In the genomic region with DNA sequence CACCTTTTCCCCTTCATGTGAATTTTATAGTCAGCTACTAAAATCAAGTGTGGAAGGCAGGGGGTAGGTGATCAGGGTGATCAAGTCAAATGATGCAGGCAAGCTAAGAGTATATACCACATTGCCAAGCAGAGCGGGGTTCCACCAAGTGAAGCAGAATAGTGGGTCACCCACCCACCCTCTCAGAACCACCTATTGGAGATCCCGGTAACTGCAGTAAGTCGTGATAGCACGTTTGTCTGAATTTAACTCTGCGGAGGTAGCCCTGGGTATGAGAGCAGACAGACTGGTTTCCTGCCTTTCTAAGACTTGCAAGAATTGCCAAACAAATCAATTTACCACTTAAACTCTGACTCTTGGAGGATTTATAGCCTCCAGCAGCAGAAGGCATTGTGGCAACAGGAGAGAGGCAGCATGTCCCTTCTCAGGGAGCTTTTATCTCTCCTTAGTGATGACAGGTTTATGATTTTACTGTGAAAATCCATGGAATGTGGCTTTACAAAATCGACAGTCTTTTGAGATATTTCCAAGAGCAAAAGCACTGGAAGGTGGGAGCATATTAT, we compare ENCODE assay signal across 18 cellular contexts.
DNase-seq lines count a peak whose midpoint lies in the region; ATAC-seq, FAIRE-seq and TF ChIP-seq lines count a peak whose summit lies in the region.
"Had no signal": no experiment of that assay in that cellular context is flagged by ENCODE, and none has a peak within 500 bp of the region (broad histone marks: within the 10 kb centered on the region; RNA-seq: fewer than 3 reads in every experiment).

No MANE protein-coding gene starts in this region.

- peaks cover 3% of the 10 kb centered on the region for H3K27me3 Mint-ChIP-seq in endothelial cell (ENCODE audit: unreplicated experiment)
- no peaks in the 10 kb centered on the region for H3K27me3 Mint-ChIP-seq in neural crest cell (ENCODE audit: low read depth)

- no peak overlapping the region for H3K27ac Mint-ChIP-seq in endothelial cell (ENCODE audit: unreplicated experiment)
- H3K27ac Mint-ChIP-seq in neural crest cell (ENCODE audit: unreplicated experiment) = no peak overlapping the region
- H3K27ac Mint-ChIP-seq: HFFc6, IgD-negative memory B cell had no signal

- no peak for ATAC-seq in HG02938 (IDR thresholded peaks at IDR 0.05; ENCODE audit: unreplicated experiment)

- H3K4me3 Mint-ChIP-seq in endothelial cell (ENCODE audit: unreplicated experiment) (no peak overlapping the region), neural crest cell (no peak overlapping the region)
- H3K4me3 Mint-ChIP-seq: HFFc6, IgD-negative memory B cell had no signal

- H3K9me3 Mint-ChIP-seq in endothelial cell (ENCODE audit: unreplicated experiment) = no peaks in the 10 kb centered on the region
- H3K9me3 Mint-ChIP-seq in neural crest cell = no peaks in the 10 kb centered on the region

- peaks cover 31% of the 10 kb centered on the region for H3K4me1 Mint-ChIP-seq in endothelial cell (ENCODE audit: unreplicated experiment)
- H3K4me1 Mint-ChIP-seq in neural crest cell = peaks cover 12% of the 10 kb centered on the region
- H3K4me1 Mint-ChIP-seq: IgD-negative memory B cell had no signal

- H3K36me3 Mint-ChIP-seq in endothelial cell (ENCODE audit: low read depth, unreplicated experiment) = peaks cover 13% of the 10 kb centered on the region
- no peaks in the 10 kb centered on the region for H3K36me3 Mint-ChIP-seq in neural crest cell (ENCODE audit: low read depth)

- no peak for FAIRE-seq in HTR-8/SVneo (lab: Jason Lieb, UNC)

- TF ChIP-seq CTCF in endothelial cell (IDR thresholded peaks at IDR 0.05; ENCODE audit: unreplicated experiment) (peak; percentile 22), neural crest cell (conservative IDR thresholded peaks at IDR 0.05) (peak; percentile 38), GM13976 (IDR thresholded peaks at IDR 0.05; ENCODE audit: borderline replicate concordance, control extremely low read depth, extremely low read depth, insufficient read depth, missing control alignments) (no peak)

- peak; percentile 7 for DNase-seq in ELR (ENCODE audit: low read depth)
- DNase-seq in HTR-8/SVneo (ENCODE audit: insufficient read length, low spot score) = peak; percentile 11
- no peak for DNase-seq in endothelial cell (ENCODE audit: low spot score)
- DNase-seq in neural crest cell (ENCODE audit: low read depth, low spot score) = no peak
- DNase-seq in GM13976 (ENCODE audit: low spot score) = no peak
- no peak for DNase-seq in activated T-cell treated with anti-CD3 and anti-CD28 coated beads for 4 hours
- no peak for DNase-seq in germinal center (ENCODE audit: low spot score)
- DNase-seq: AML-193, COR-L47, HFFc6, NCI-H2029, NCI-H2171, NCI-H748 treated with DMSO at 0.1 percent for 48 hours, RPMI8226, SIG-M5, SW 1271 had no signal

- in situ Hi-C loops in GM13976 (cut with MboI; ENCODE audit: low sequenced_read_pairs, unreplicated experiment) = no loop called here

Comparison
In these comparisons a context has a peak if more than half of its experiments do, and no peak if none do; other contexts are left out.
1. DNase-seq: peak in ELR (single experiment) and HTR-8/SVneo (single experiment); none in endothelial cell (single experiment), neural crest cell (single experiment), GM13976 (single experiment), activated T-cell treated with anti-CD3 and anti-CD28 coated beads for 4 hours (single experiment) and germinal center (single experiment).